Comparison of ENCODE assay signal across 1 cellular context in genomic region chr11:45354976-45355705, GRCh38.
TF ChIP-seq lines count a peak whose summit lies in the region.

No MANE protein-coding gene starts in this region.

TF ChIP-seq in K562, 482 proteins besides CTCF, POLR2A, EP300 and RAD21 (continued from another document):
- peak; percentile 40; the same call in 1 of the 2 replicates for TF ChIP-seq POLR2G (IDR thresholded peaks at IDR 0.05; ENCODE audit: low read depth, low read length)
- no peak for TF ChIP-seq SETDB1 (IDR thresholded peaks at IDR 0.05; ENCODE audit: low read length)
- TF ChIP-seq HLTF (IDR thresholded peaks at IDR 0.05), result no peak
- TF ChIP-seq CREB3 (tag; conservative IDR thresholded peaks at IDR 0.05; ENCODE audit: low read depth), result 0 out of 2 replicates have a peak, but pooled peaks have one; percentile 49
- no peak for TF ChIP-seq NR2C2 (CRISPR knock-in tag; IDR thresholded peaks at IDR 0.05)
- peak; percentile 98 for TF ChIP-seq NR2C2 (tag; IDR thresholded peaks at IDR 0.05)
- TF ChIP-seq NFIC (IDR thresholded peaks at IDR 0.05), result peak; percentile 95
- TF ChIP-seq POLR2AphosphoS5 (IDR thresholded peaks at IDR 0.05; ENCODE audit: control insufficient read depth, insufficient read depth, low read depth, low read length), result peak; percentile 40; the same call in 1 of the 2 replicates
- TF ChIP-seq HCFC1 (IDR thresholded peaks at IDR 0.05; ENCODE audit: low read depth, low read length), result peak; percentile 87
- TF ChIP-seq, protein P1, sequence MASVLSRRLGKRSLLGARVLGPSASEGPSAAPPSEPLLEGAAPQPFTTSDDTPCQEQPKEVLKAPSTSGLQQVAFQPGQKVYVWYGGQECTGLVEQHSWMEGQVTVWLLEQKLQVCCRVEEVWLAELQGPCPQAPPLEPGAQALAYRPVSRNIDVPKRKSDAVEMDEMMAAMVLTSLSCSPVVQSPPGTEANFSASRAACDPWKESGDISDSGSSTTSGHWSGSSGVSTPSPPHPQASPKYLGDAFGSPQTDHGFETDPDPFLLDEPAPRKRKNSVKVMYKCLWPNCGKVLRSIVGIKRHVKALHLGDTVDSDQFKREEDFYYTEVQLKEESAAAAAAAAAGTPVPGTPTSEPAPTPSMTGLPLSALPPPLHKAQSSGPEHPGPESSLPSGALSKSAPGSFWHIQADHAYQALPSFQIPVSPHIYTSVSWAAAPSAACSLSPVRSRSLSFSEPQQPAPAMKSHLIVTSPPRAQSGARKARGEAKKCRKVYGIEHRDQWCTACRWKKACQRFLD (CRISPR knock-in tag; IDR thresholded peaks at IDR 0.05), result peak; percentile 78; the same call in 1 of the 2 replicates
- TF ChIP-seq ELF4 (CRISPR knock-in tag; IDR thresholded peaks at IDR 0.05), result 0 out of 2 replicates have a peak, but pooled peaks have one; percentile 45
- TF ChIP-seq SPI1 (IDR thresholded peaks at IDR 0.05; ENCODE audit: borderline replicate concordance, low read depth, low read length), result peak; percentile 95
- TF ChIP-seq JUND (IDR thresholded peaks at IDR 0.05; ENCODE audit: borderline replicate concordance, low read depth, low read length), result peak; percentile 62
- peak; percentile 13; the same call in 1 of the 3 replicates for TF ChIP-seq JUND (tag; IDR thresholded peaks at IDR 0.05; ENCODE audit: borderline replicate concordance, low read depth, low read length)
- TF ChIP-seq THAP7 (CRISPR knock-in tag; IDR thresholded peaks at IDR 0.05), result peak; percentile 98
- no peak for TF ChIP-seq TCF3 (CRISPR knock-in tag; IDR thresholded peaks at IDR 0.05)
- TF ChIP-seq ELF1 (tag; IDR thresholded peaks at IDR 0.05), result peak; percentile 99
- TF ChIP-seq PHF20 (IDR thresholded peaks at IDR 0.05; ENCODE audit: partially characterized antibody), result peak; percentile 75
- TF ChIP-seq MBD1 (CRISPR knock-in tag; IDR thresholded peaks at IDR 0.05), result no peak
- TF ChIP-seq TAF7 (tag; IDR thresholded peaks at IDR 0.05), result peak; percentile 53; the same call in 1 of the 2 replicates
- peak; percentile 97 for TF ChIP-seq GABPA (tag; conservative IDR thresholded peaks at IDR 0.05; ENCODE audit: low read depth)
- peak; percentile 85 for TF ChIP-seq DIDO1 (tag; IDR thresholded peaks at IDR 0.05; ENCODE audit: low read depth)
- no peak for TF ChIP-seq NR3C1 (CRISPR knock-in tag; IDR thresholded peaks at IDR 0.05)
- TF ChIP-seq RBFOX2 (IDR thresholded peaks at IDR 0.05; ENCODE audit: low read depth, low read length), result peak; percentile 59
- TF ChIP-seq PHF21A (IDR thresholded peaks at IDR 0.05; ENCODE audit: borderline replicate concordance, low read depth), result no peak
- peak; percentile 52 for TF ChIP-seq POU5F1 (IDR thresholded peaks at IDR 0.05; ENCODE audit: borderline replicate concordance, low read depth, low read length, partially characterized antibody)
- no peak for TF ChIP-seq ERF (CRISPR knock-in tag; IDR thresholded peaks at IDR 0.05)
- no peak for TF ChIP-seq ZBTB33 (CRISPR knock-in tag; IDR thresholded peaks at IDR 0.05)
- no peak for TF ChIP-seq TCF7L2 (IDR thresholded peaks at IDR 0.05; ENCODE audit: low read depth, low read length)
- peak; percentile 64; the same call in 1 of the 2 replicates for TF ChIP-seq MEF2D (tag; conservative IDR thresholded peaks at IDR 0.05; ENCODE audit: low read depth)
